Comparison of ENCODE assay signal across 8 cellular contexts in genomic region chr2:225282858-225283693, GRCh38.
A peak's percentile ranks its signal among the peaks of the same experiment; 100 is the strongest.
DNase-seq lines count a peak whose midpoint lies in the region; ATAC-seq and TF ChIP-seq lines count a peak whose summit lies in the region.

No MANE protein-coding gene starts in this region.

- intact Hi-C loops in dorsolateral prefrontal cortex (cut with DNase I): loop anchor here in 1 of 2 donors (10.0 kb wide), 1 partner anchor 372 kb away; no protein-coding TSS in a partner anchor

- H3K27ac ChIP-seq in OCI-LY3 (ENCODE audit: low read length) (no peak overlapping the region), dorsolateral prefrontal cortex (no peak overlapping the region)

- H3K27ac Mint-ChIP-seq in nephron progenitor cell: no peak overlapping the region

- peaks cover 5% of the 10 kb centered on the region; the same call in 1 of the 2 replicates for H3K4me1 ChIP-seq in OCI-LY3 (ENCODE audit: low read length)

- no peaks in the 10 kb centered on the region for H3K79me2 ChIP-seq in OCI-LY3 (ENCODE audit: low read length)

- DNase-seq in activated naive CD4-positive, alpha-beta T cell treated with Interleukin-2 at 50 U/mL for 16 hours: peak; percentile 2
- DNase-seq in activated naive CD4-positive, alpha-beta T cell (lab: John Stamatoyannopoulos, UW): no peak
- DNase-seq in dorsolateral prefrontal cortex: peak in 2 of 10 donors; percentile 5 to 35
- peak; percentile 21 for DNase-seq in nephron progenitor cell
- no peak for DNase-seq in activated effector memory CD4-positive, alpha-beta T cell treated with Interleukin-2 at 50 U/mL for 16 hours

- peak; percentile 84 for ATAC-seq in GM21390 (IDR thresholded peaks at IDR 0.05; ENCODE audit: unreplicated experiment)
- ATAC-seq in HG03521 (IDR thresholded peaks at IDR 0.05; ENCODE audit: unreplicated experiment): peak; percentile 86

- H3K4me3 ChIP-seq in OCI-LY3 (ENCODE audit: low read length) (no peak overlapping the region), dorsolateral prefrontal cortex (no peak overlapping the region)

- H3K9ac ChIP-seq in OCI-LY3 (ENCODE audit: low read length): no peak overlapping the region

- no peaks in the 10 kb centered on the region for H3K9me3 Mint-ChIP-seq in nephron progenitor cell

- H3K4me2 ChIP-seq in OCI-LY3 (ENCODE audit: low read length): no peak overlapping the region

- H3K9me3 ChIP-seq in OCI-LY3 (ENCODE audit: insufficient read depth, low read length): no peaks in the 10 kb centered on the region

- no peak overlapping the region for H3K4me3 Mint-ChIP-seq in nephron progenitor cell

- H3K27me3 ChIP-seq in OCI-LY3 (ENCODE audit: low read depth, low read length): no peaks in the 10 kb centered on the region
- H3K27me3 ChIP-seq in dorsolateral prefrontal cortex: peaks cover 0 to 3% (median 0%) of the 10 kb centered on the region in 45 donors

- peaks cover 3% of the 10 kb centered on the region for H3K27me3 Mint-ChIP-seq in nephron progenitor cell (ENCODE audit: low read depth, poor library complexity)

- TF ChIP-seq CTCF in OCI-LY3 (IDR thresholded peaks at IDR 0.05; ENCODE audit: low read depth, low read length) (peak; percentile 73), dorsolateral prefrontal cortex (IDR thresholded peaks at IDR 0.05 in 54 of 56, conservative IDR thresholded peaks at IDR 0.05 in 2 of 56; ENCODE audit: low read depth in 1 of 56, partially characterized antibody in 56 of 56) (peak; percentile 30 to 73 (median 59)), nephron progenitor cell (IDR thresholded peaks at IDR 0.05) (peak; percentile 74)

- no peaks in the 10 kb centered on the region for H3K4me1 Mint-ChIP-seq in nephron progenitor cell

- H4K20me1 ChIP-seq in OCI-LY3 (ENCODE audit: insufficient read depth, low read length): no peaks in the 10 kb centered on the region

- H3K36me3 ChIP-seq in OCI-LY3 (replicated peaks; ENCODE audit: low read depth, low read length): no peaks in the 10 kb centered on the region

- H3K36me3 Mint-ChIP-seq in nephron progenitor cell (ENCODE audit: low read depth): no peaks in the 10 kb centered on the region

- no peak overlapping the region; the same call in 1 of the 2 replicates for H2AFZ ChIP-seq in OCI-LY3 (ENCODE audit: low read depth, low read length)

Comparison
In these comparisons a context has a peak if more than half of its experiments do, and no peak if none do; other contexts are left out.
1. DNase-seq: peak in activated naive CD4-positive, alpha-beta T cell treated with Interleukin-2 at 50 U/mL for 16 hours (single experiment) and nephron progenitor cell (single experiment); none in activated naive CD4-positive, alpha-beta T cell (0 of 4) and activated effector memory CD4-positive, alpha-beta T cell treated with Interleukin-2 at 50 U/mL for 16 hours (single experiment).
2. Peak in every context shown above with its lines, with median percentiles within 50 percentile points of each other: CTCF ChIP-seq.